Comparison of ENCODE assay signal across 24 cellular contexts in the genomic region with DNA sequence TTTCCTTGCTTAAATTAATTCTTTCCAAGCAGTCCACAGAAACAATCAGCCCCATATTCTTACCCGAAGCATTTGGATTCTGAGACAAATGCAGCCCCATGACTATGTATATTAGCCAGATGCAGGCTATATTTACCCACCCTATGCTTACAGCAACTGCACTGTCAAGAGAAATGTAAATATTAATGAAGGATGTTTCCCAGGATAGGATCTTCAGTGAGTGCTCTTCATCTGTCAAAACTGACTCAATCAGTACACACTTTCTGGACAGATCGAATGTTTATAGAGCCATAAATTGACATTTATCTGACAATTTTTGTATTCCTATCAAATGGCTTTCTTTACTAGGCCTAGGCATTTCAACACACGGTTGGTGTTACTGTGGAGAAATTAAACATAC.
"Had no signal": no experiment of that assay in that cellular context is flagged by ENCODE, and none has a peak within 500 bp of the region (broad histone marks: within the 10 kb centered on the region; RNA-seq: fewer than 3 reads in every experiment).

No MANE protein-coding gene starts in this region.

- H3K27me3 Mint-ChIP-seq: activated B cell treated with CpG ODN at 0.5 μM for 24 hours; activated CD4-positive, alpha-beta memory T cell treated with anti-CD3 and anti-CD28 coated beads for 36 hours; activated naive CD8-positive, alpha-beta T cell; dendritic cell treated with granulocyte-macrophage colony-stimulating factor and Interleukin-4, amounts not matched to agents 40 ng/mL and 50 ng/mL, for 4 days; memory B cell; naive B cell had no signal

- DNase-seq: activated B cell treated with CpG ODN at 0.5 μM for 24 hours; activated CD4-positive, alpha-beta memory T cell treated with anti-CD3 and anti-CD28 coated beads for 36 hours; activated CD4-positive, alpha-beta T cell treated with anti-CD3 and anti-CD28 coated beads for 4 hours; activated gamma-delta T cell treated with Interleukin-2 at 50 U/mL for 16 hours; activated T-cell treated with anti-CD3 and anti-CD28 coated beads for 4 hours; effector CD8-positive, alpha-beta T cell; heart right ventricle; left ventricle myocardium superior; mucosa of descending colon; naive B cell; pancreas; right lobe of liver; stimulated activated CD4-positive, alpha-beta T cell treated with anti-CD3 and anti-CD28 coated beads, Interleukin-4, amount 100 ng/mL, for 24 hours; stomach; testis; upper lobe of right lung had no signal

- H3K4me3 Mint-ChIP-seq: activated B cell treated with CpG ODN at 0.5 μM for 24 hours; activated CD4-positive, alpha-beta memory T cell treated with anti-CD3 and anti-CD28 coated beads for 36 hours; activated naive CD8-positive, alpha-beta T cell; activated T-helper 1 cell treated with anti-CD3 and anti-CD28 coated beads, Interleukin-12 subunit alpha, Interleukin-12 subunit beta, Interleukin-2, Interleukin-4 antibody, amounts not matched to agents 30 ng/mL and 10 ng/mL and 1 ng/mL, durations not matched to agents 14 hours and 24 hours and 36 hours; dendritic cell treated with granulocyte-macrophage colony-stimulating factor and Interleukin-4, amounts not matched to agents 40 ng/mL and 50 ng/mL, for 4 days; memory B cell; naive B cell; stimulated activated effector memory CD8-positive, alpha-beta T cell treated with anti-CD3 and anti-CD28 coated beads, Interleukin-12 subunit alpha, Interleukin-12 subunit beta, amount 100 ng/mL, for 72 hours had no signal

- H3K4me3 ChIP-seq: esophagus muscularis mucosa, gastroesophageal sphincter, heart right ventricle, mucosa of descending colon, pancreas, right lobe of liver, stomach, testis, upper lobe of right lung had no signal

- H3K36me3 ChIP-seq: esophagus muscularis mucosa, gastroesophageal sphincter, heart right ventricle, neutrophil, pancreas, right lobe of liver, stomach, upper lobe of right lung had no signal

- H3K4me1 Mint-ChIP-seq: activated B cell treated with CpG ODN at 0.5 μM for 24 hours; memory B cell; naive B cell; stimulated activated effector memory CD8-positive, alpha-beta T cell treated with anti-CD3 and anti-CD28 coated beads, Interleukin-12 subunit alpha, Interleukin-12 subunit beta, amount 100 ng/mL, for 72 hours had no signal

- ATAC-seq: gastroesophageal sphincter; heart right ventricle; left ventricle myocardium superior; mucosa of descending colon; pancreas; right lobe of liver; stimulated activated effector memory CD8-positive, alpha-beta T cell treated with anti-CD3 and anti-CD28 coated beads, Interleukin-12 subunit alpha, Interleukin-12 subunit beta, amount 100 ng/mL, for 72 hours; upper lobe of right lung had no signal

- H3K9me3 ChIP-seq: esophagus muscularis mucosa, gastroesophageal sphincter, mucosa of descending colon, neutrophil, pancreas, right lobe of liver, stomach, testis, upper lobe of right lung had no signal

- H3K4me1 ChIP-seq: pancreas, right lobe of liver, testis, upper lobe of right lung had no signal

- H3K27me3 ChIP-seq: esophagus muscularis mucosa, gastroesophageal sphincter, heart right ventricle, neutrophil, pancreas, right lobe of liver, stomach, testis, upper lobe of right lung had no signal

- H3K9me3 Mint-ChIP-seq: activated B cell treated with CpG ODN at 0.5 μM for 24 hours had no signal

- H3K27ac ChIP-seq: esophagus muscularis mucosa, gastroesophageal sphincter, heart right ventricle, neutrophil, pancreas, right lobe of liver, stomach, testis, upper lobe of right lung had no signal

- H3K27ac Mint-ChIP-seq: activated B cell treated with CpG ODN at 0.5 μM for 24 hours; activated CD4-positive, alpha-beta memory T cell treated with anti-CD3 and anti-CD28 coated beads for 36 hours; activated naive CD8-positive, alpha-beta T cell; activated T-helper 1 cell treated with anti-CD3 and anti-CD28 coated beads, Interleukin-12 subunit alpha, Interleukin-12 subunit beta, Interleukin-2, Interleukin-4 antibody, amounts not matched to agents 30 ng/mL and 10 ng/mL and 1 ng/mL, durations not matched to agents 14 hours and 24 hours and 36 hours; dendritic cell treated with granulocyte-macrophage colony-stimulating factor and Interleukin-4, amounts not matched to agents 40 ng/mL and 50 ng/mL, for 4 days; memory B cell; naive B cell; stimulated activated effector memory CD8-positive, alpha-beta T cell treated with anti-CD3 and anti-CD28 coated beads, Interleukin-12 subunit alpha, Interleukin-12 subunit beta, amount 100 ng/mL, for 72 hours had no signal

- H3K36me3 Mint-ChIP-seq: activated CD4-positive, alpha-beta memory T cell treated with anti-CD3 and anti-CD28 coated beads for 36 hours; activated naive CD8-positive, alpha-beta T cell; memory B cell; naive B cell; stimulated activated effector memory CD8-positive, alpha-beta T cell treated with anti-CD3 and anti-CD28 coated beads, Interleukin-12 subunit alpha, Interleukin-12 subunit beta, amount 100 ng/mL, for 72 hours had no signal
